In the genomic region with DNA sequence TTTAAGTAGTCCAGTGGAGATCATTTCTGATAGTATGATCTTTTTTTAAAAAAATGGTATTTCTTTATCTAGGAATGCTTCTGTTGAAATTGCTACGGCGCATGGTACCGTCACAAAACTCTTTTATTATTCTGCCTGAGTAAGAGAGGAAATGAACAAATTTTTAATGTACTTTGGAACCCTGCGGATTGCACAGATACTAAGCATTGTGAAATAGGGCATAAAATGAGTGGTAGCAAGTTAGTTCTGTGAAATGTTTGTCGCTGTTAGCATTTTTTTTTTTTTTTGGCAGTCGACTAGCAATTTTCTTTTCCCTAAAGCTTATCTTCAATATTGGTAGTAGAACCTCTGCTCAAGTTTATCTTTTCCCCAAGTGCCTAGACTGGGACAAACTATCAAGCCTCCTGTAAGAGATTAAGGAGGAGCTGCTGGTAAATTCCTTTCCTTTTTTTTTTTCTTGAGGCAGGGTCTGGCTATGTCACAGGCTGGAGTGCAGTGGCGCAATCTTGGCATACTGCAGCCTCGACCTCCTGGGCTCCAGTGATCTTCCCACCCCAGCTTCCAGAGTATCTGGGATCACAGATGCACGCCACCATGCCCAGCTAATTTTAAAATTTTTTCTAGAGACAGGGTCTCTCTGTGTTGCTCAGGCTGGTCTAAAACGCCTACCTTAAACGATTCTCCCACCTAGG, we compare ENCODE assay signal across 9 cellular contexts. TPM values are rescaled to one million over a fixed set of nuclear protein-coding genes. Genes with fewer than 3 reads are reported as not detected.
DNase-seq lines count a peak whose midpoint lies in the region; ATAC-seq, FAIRE-seq and TF ChIP-seq lines count a peak whose summit lies in the region.
"Had no signal": no experiment of that assay in that cellular context is flagged by ENCODE, and none has a peak within 500 bp of the region (broad histone marks: within the 10 kb centered on the region; RNA-seq: fewer than 3 reads in every experiment).

No MANE protein-coding gene starts in this region.

- H3K4me3 Mint-ChIP-seq in activated T-helper 1 cell treated with anti-CD3 and anti-CD28 coated beads, Interleukin-12 subunit alpha, Interleukin-12 subunit beta, Interleukin-2, Interleukin-4 antibody, amounts not matched to agents 30 ng/mL and 10 ng/mL and 1 ng/mL, durations not matched to agents 14 hours and 24 hours and 36 hours, result peak overlapping the region; percentile 27

- no peak overlapping the region for H3K9ac ChIP-seq in HCT116 (ENCODE audit: low read length)

- H3K4me3 ChIP-seq in HCT116 (replicated peaks in 1 of 2; ENCODE audit: low read depth in 1 of 2, low read length in 2 of 2) (no peak overlapping the region), small intestine (ENCODE audit: low read depth in 1 of 2, low read length in 2 of 2) (no peak overlapping the region)

- BruUV-seq in HCT116 (replicated peaks; lab: Mats Ljungman, UMichigan), result no TSS peak

- no peaks in the 10 kb centered on the region for H3K9me2 ChIP-seq in HCT116 (ENCODE audit: insufficient read depth)

- ATAC-seq in HCT116 (no peak), left cardiac atrium (no peak), GM19351 (IDR thresholded peaks at IDR 0.05; ENCODE audit: unreplicated experiment) (no peak)
- ATAC-seq: activated CD8-positive, alpha-beta T cell treated with anti-CD3 and anti-CD28 coated beads, Interleukin-2, amount 10 ng/mL, durations not matched to agents 7 days and 5 days had no signal

- peaks cover 3% of the 10 kb centered on the region for H3K36me3 Mint-ChIP-seq in activated T-helper 1 cell treated with anti-CD3 and anti-CD28 coated beads, Interleukin-12 subunit alpha, Interleukin-12 subunit beta, Interleukin-2, Interleukin-4 antibody, amounts not matched to agents 30 ng/mL and 10 ng/mL and 1 ng/mL, durations not matched to agents 14 hours and 24 hours and 36 hours (ENCODE audit: low read depth)

- no peak overlapping the region for H3K27ac Mint-ChIP-seq in activated T-helper 1 cell treated with anti-CD3 and anti-CD28 coated beads, Interleukin-12 subunit alpha, Interleukin-12 subunit beta, Interleukin-2, Interleukin-4 antibody, amounts not matched to agents 30 ng/mL and 10 ng/mL and 1 ng/mL, durations not matched to agents 14 hours and 24 hours and 36 hours
- H3K27ac Mint-ChIP-seq: activated CD8-positive, alpha-beta T cell treated with anti-CD3 and anti-CD28 coated beads, Interleukin-2, amount 10 ng/mL, durations not matched to agents 7 days and 5 days had no signal

- DNase-seq in HCT116 (ENCODE audit: low read depth, low spot score) (no peak), left cardiac atrium (peak; percentile 49), small intestine (peak; percentile 76), SHP77 treated with DMSO at 0.1 percent for 48 hours (lab: John Stamatoyannopoulos, UW) (no peak), iPS-NIHi11 (ENCODE audit: low spot score) (no peak)
- DNase-seq in activated T-helper 1 cell treated with anti-CD3 and anti-CD28 coated beads, Interleukin-12 subunit alpha, Interleukin-12 subunit beta, Interleukin-2, Interleukin-4 antibody, amounts not matched to agents 30 ng/mL and 10 ng/mL and 1 ng/mL, durations not matched to agents 14 hours and 24 hours and 36 hours (ENCODE audit: low spot score), result no peak
- no peak for DNase-seq in activated CD4-positive, alpha-beta T cell treated with anti-CD3 and anti-CD28 coated beads for 48 hours
- DNase-seq: activated CD8-positive, alpha-beta T cell treated with anti-CD3 and anti-CD28 coated beads, Interleukin-2, amount 10 ng/mL, durations not matched to agents 7 days and 5 days had no signal

- H3K27me3 Mint-ChIP-seq in activated T-helper 1 cell treated with anti-CD3 and anti-CD28 coated beads, Interleukin-12 subunit alpha, Interleukin-12 subunit beta, Interleukin-2, Interleukin-4 antibody, amounts not matched to agents 30 ng/mL and 10 ng/mL and 1 ng/mL, durations not matched to agents 14 hours and 24 hours and 36 hours (ENCODE audit: insufficient read depth), result peaks cover 28% of the 10 kb centered on the region

- H3K4me1 Mint-ChIP-seq in activated T-helper 1 cell treated with anti-CD3 and anti-CD28 coated beads, Interleukin-12 subunit alpha, Interleukin-12 subunit beta, Interleukin-2, Interleukin-4 antibody, amounts not matched to agents 30 ng/mL and 10 ng/mL and 1 ng/mL, durations not matched to agents 14 hours and 24 hours and 36 hours (ENCODE audit: low read depth), result peaks cover 14% of the 10 kb centered on the region

- H2AFZ ChIP-seq in HCT116 (ENCODE audit: low read depth, low read length, poor library complexity, severe bottlenecking), result no peak overlapping the region

- H3K79me2 ChIP-seq in HCT116 (ENCODE audit: insufficient read depth, low read length), result peaks cover 81% of the 10 kb centered on the region

- WGBS in small intestine, 3 donors, result 42 to 57% (median 54%) methylated on average over 11 of the region's 11 CpGs

- H4K20me1 ChIP-seq in HCT116 (ENCODE audit: insufficient read depth), result no peaks in the 10 kb centered on the region

- no peak for TF ChIP-seq RAD21 in HCT116 (IDR thresholded peaks at IDR 0.05; ENCODE audit: low read depth)

- H3K9me3 Mint-ChIP-seq in activated T-helper 1 cell treated with anti-CD3 and anti-CD28 coated beads, Interleukin-12 subunit alpha, Interleukin-12 subunit beta, Interleukin-2, Interleukin-4 antibody, amounts not matched to agents 30 ng/mL and 10 ng/mL and 1 ng/mL, durations not matched to agents 14 hours and 24 hours and 36 hours, result no peaks in the 10 kb centered on the region

- H3K27ac ChIP-seq in HCT116 (ENCODE audit: low read depth, low read length), result no peak overlapping the region
- peak overlapping the region in 1 of 2 donors; percentile 29 for H3K27ac ChIP-seq in small intestine (ENCODE audit: low read depth in 1 of 2, low read length in 1 of 2)

- CTCF ChIA-PET in HCT116 (lab: Charles Lee), result interaction anchor here (0.9 kb wide), 1 partner anchor 11 kb away, joined by 3 read pairs; no protein-coding TSS in a partner anchor

- H3K4me2 ChIP-seq in HCT116 (ENCODE audit: low read length), result peak overlapping the region; percentile 78; the same call in 1 of the 2 replicates

- no peaks in the 10 kb centered on the region for H3K36me3 ChIP-seq in HCT116 (ENCODE audit: control insufficient read depth in 1 of 2, insufficient read depth in 2 of 2, low read length in 2 of 2)
- no peaks in the 10 kb centered on the region for H3K36me3 ChIP-seq in small intestine (ENCODE audit: control insufficient read depth in 2 of 2, insufficient read depth in 2 of 2, low read length in 2 of 2)

- H3K4me1 ChIP-seq in HCT116 (ENCODE audit: control insufficient read depth in 1 of 2, insufficient read depth in 2 of 2, low read length in 2 of 2) (peaks cover 12 to 13% of the 10 kb centered on the region in 2 experiments; a peak in 3 of 4 replicates), small intestine (ENCODE audit: control insufficient read depth in 2 of 2, insufficient read depth in 1 of 2, low read depth in 1 of 2, low read length in 1 of 2) (peaks cover 0 to 2% of the 10 kb centered on the region in 2 donors)

- H3K27me3 ChIP-seq in HCT116 (ENCODE audit: insufficient read depth, low read length) (no peaks in the 10 kb centered on the region), small intestine (ENCODE audit: control insufficient read depth in 2 of 2, insufficient read depth in 2 of 2, low read length in 2 of 2) (no peaks in the 10 kb centered on the region)

- FAIRE-seq in small intestine (lab: Jason Lieb, UNC), result no peak

- intact Hi-C loops in HCT116 (cut with micrococcal nuclease) (loop anchor here (5.0 to 10.0 kb wide), 2 partner anchors 102 to 260 kb away; partner anchors contain the start of genes GART and SON), left cardiac atrium (cut with DNase I) (loop anchor here in 1 of 2 donors (10.0 kb wide), 2 partner anchors 110 to 250 kb away; no protein-coding TSS in a partner anchor)
- intact Hi-C loops in activated T-helper 1 cell treated with anti-CD3 and anti-CD28 coated beads, Interleukin-12 subunit alpha, Interleukin-12 subunit beta, Interleukin-2, Interleukin-4 antibody, amounts not matched to agents 30 ng/mL and 10 ng/mL and 1 ng/mL, durations not matched to agents 14 hours and 24 hours and 36 hours (cut with micrococcal nuclease), result loop anchor here (5.0 to 10.0 kb wide), 4 partner anchors 262 to 973 kb away; partner anchors contain the start of gene RCAN1

- H3K9me3 ChIP-seq in HCT116 (ENCODE audit: control insufficient read depth in 1 of 2, insufficient read depth in 1 of 2, low read depth in 1 of 2, low read length in 2 of 2), result no peaks in the 10 kb centered on the region
- H3K9me3 ChIP-seq in small intestine (ENCODE audit: control insufficient read depth, low read depth), result no peaks in the 10 kb centered on the region

- POLR2A ChIA-PET in HCT116 (lab: Charles Lee), result interaction anchor here (1.4 kb wide), 1 partner anchor 11 kb away, joined by 4 read pairs; no protein-coding TSS in a partner anchor

- no peak for TF ChIP-seq CTCF in HCT116 (IDR thresholded peaks at IDR 0.05 in 2 of 3, conservative IDR thresholded peaks at IDR 0.05 in 1 of 3; ENCODE audit: borderline replicate concordance in 1 of 3, insufficient read depth in 1 of 3, low read depth in 2 of 3, low read length in 2 of 3)

- RAD21 ChIA-PET in HCT116 (lab: Charles Lee; ENCODE audit: low non-redundant PET in 1 of 2, low total read pairs in 2 of 2, uncharacterized antibody in 2 of 2, unreplicated experiment in 2 of 2), result no interaction called here

- TF ChIP-seq POLR2A in HCT116 (IDR thresholded peaks at IDR 0.05; ENCODE audit: borderline replicate concordance, extremely low read depth, insufficient read depth, insufficient read length), result no peak

TF ChIP-seq in HCT116, 20 proteins besides CTCF, POLR2A, EP300 and RAD21 (continues in another document):
- TF ChIP-seq JUND (IDR thresholded peaks at IDR 0.05), result no peak

RNA-seq across cellular contexts. Expression of gene ITSN1, which starts 2.2 kb away (rescaled TPM):
- total RNA-seq in HCT116 (2021; ENCODE audit: unreplicated experiment) (25.8 TPM), left cardiac atrium (10 to 100 TPM; 59.2 to 75.3 TPM)
- 17.5 and 22.2 TPM in 2 replicates for polyA plus RNA-seq in HCT116 (2012)
- total RNA-seq in activated T-helper 1 cell treated with anti-CD3 and anti-CD28 coated beads, Interleukin-12 subunit alpha, Interleukin-12 subunit beta, Interleukin-2, Interleukin-4 antibody, amounts not matched to agents 30 ng/mL and 10 ng/mL and 1 ng/mL, durations not matched to agents 14 hours and 24 hours and 36 hours, result 4.2 and 4.5 TPM in 2 replicates
- polyA plus RNA-seq in small intestine, result 10 to 100 TPM; 10.5 to 21.5 (median 20.8) TPM

RNA-seq across cellular contexts. Expression of gene CRYZL1, which starts 3.0 kb away (rescaled TPM):
- 43.0 TPM for total RNA-seq in HCT116 (2021; ENCODE audit: unreplicated experiment)
- polyA plus RNA-seq in HCT116 (2012), result 21.6 and 28.0 TPM in 2 replicates
- total RNA-seq in activated T-helper 1 cell treated with anti-CD3 and anti-CD28 coated beads, Interleukin-12 subunit alpha, Interleukin-12 subunit beta, Interleukin-2, Interleukin-4 antibody, amounts not matched to agents 30 ng/mL and 10 ng/mL and 1 ng/mL, durations not matched to agents 14 hours and 24 hours and 36 hours, result 25.6 and 34.8 TPM in 2 replicates
- total RNA-seq in left cardiac atrium, result 10 to 100 TPM; 21.6 to 30.6 TPM
- polyA plus RNA-seq in small intestine, result 10 to 100 TPM; 13.5 to 16.5 (median 15.2) TPM

RNA-seq across cellular contexts. Expression of gene DONSON, which starts 56.0 kb away (rescaled TPM):
- 31.7 TPM for total RNA-seq in HCT116 (2021; ENCODE audit: unreplicated experiment)
- polyA plus RNA-seq in HCT116 (2012), result 19.4 and 22.6 TPM in 2 replicates
- total RNA-seq in activated T-helper 1 cell treated with anti-CD3 and anti-CD28 coated beads, Interleukin-12 subunit alpha, Interleukin-12 subunit beta, Interleukin-2, Interleukin-4 antibody, amounts not matched to agents 30 ng/mL and 10 ng/mL and 1 ng/mL, durations not matched to agents 14 hours and 24 hours and 36 hours, result 37.5 and 38.7 TPM in 2 replicates
- 1 to 10 TPM; 4.9 to 5.7 TPM for total RNA-seq in left cardiac atrium
- 10 to 100 TPM in 2 of 3 donors, 1 to 10 TPM in 1; 8.9 to 15.7 (median 14.8) TPM for polyA plus RNA-seq in small intestine

Comparison
In these comparisons a context has a peak if more than half of its experiments do, and no peak if none do; other contexts are left out.
1. DNase-seq: peak in left cardiac atrium (single experiment) and small intestine (single experiment); none in HCT116 (single experiment), activated T-helper 1 cell treated with anti-CD3 and anti-CD28 coated beads, Interleukin-12 subunit alpha, Interleukin-12 subunit beta, Interleukin-2, Interleukin-4 antibody, amounts not matched to agents 30 ng/mL and 10 ng/mL and 1 ng/mL, durations not matched to agents 14 hours and 24 hours and 36 hours (single experiment), SHP77 treated with DMSO at 0.1 percent for 48 hours (single experiment), iPS-NIHi11 (single experiment) and activated CD4-positive, alpha-beta T cell treated with anti-CD3 and anti-CD28 coated beads for 48 hours (single experiment).